ENCODE assay signal across 8 cellular contexts in the genomic region with DNA sequence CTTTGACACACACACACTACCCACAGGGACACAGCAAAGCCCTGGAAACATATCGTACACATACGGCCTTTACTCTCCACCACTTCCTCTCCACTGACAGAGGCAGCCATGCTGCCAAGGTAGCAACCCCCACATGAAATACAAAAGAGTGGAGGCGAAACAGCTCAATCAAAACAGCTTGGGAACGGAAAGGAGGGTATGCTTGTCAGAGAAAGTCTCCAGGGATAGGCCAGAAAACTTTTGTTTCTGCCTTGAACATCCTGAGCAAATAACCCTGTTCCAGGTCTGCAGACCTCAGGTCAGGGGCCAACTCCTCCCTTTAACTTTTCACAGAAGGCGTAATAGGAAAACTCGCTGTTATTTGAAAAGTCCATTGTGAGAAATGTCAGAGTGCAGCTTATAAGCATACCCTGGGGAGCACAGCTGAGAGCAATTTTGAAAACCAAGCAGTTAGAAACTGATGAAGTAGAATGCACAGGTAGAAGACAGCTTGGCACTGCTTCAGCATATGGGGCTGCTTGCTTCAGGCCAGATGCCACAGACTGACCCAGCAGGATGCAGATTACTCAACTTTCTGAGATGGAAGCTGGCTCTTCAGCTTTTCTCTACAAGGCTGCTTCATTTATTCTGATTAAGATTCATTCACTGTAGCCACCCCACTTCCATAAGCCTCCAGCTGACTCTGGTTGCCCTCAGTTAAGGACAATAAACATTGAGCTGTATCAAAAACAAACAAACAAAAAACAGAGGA. TPM values are rescaled to one million over a fixed set of nuclear protein-coding genes. Genes with fewer than 3 reads are reported as not detected.
DNase-seq lines count a peak whose midpoint lies in the region; ATAC-seq and TF ChIP-seq lines count a peak whose summit lies in the region.

No MANE protein-coding gene starts in this region.

- no TSS peak for BruUV-seq in Panc1 (replicated peaks; lab: Mats Ljungman, UMichigan)
- BruUV-seq in A673 (replicated peaks; lab: Mats Ljungman, UMichigan): no TSS peak

- CTCF ChIA-PET in Panc1 (lab: Charles Lee) (no interaction called here), A673 (lab: Charles Lee) (interaction anchor here (0.8 kb wide), 1 partner anchor 26 kb away, joined by 3 read pairs; no protein-coding TSS in a partner anchor)

- H3K9me3 ChIP-seq in Panc1 (ENCODE audit: control insufficient read depth, insufficient read depth, low read depth, low read length): no peaks in the 10 kb centered on the region
- H3K9me3 ChIP-seq in A673 (ENCODE audit: low read depth, low read length, poor library complexity, severe bottlenecking): no peaks in the 10 kb centered on the region
- H3K9me3 ChIP-seq in SJCRH30 (replicated peaks): no peaks in the 10 kb centered on the region

- ATAC-seq in GM19463 (IDR thresholded peaks at IDR 0.05; ENCODE audit: unreplicated experiment) (peak; percentile 56), Panc1 (peak; percentile 51; the same call in 1 of the 2 replicates)

- no peak for TF ChIP-seq CTCF in Panc1 (IDR thresholded peaks at IDR 0.05)
- TF ChIP-seq CTCF in dorsolateral prefrontal cortex (IDR thresholded peaks at IDR 0.05 in 54 of 56, conservative IDR thresholded peaks at IDR 0.05 in 2 of 56; ENCODE audit: low read depth in 1 of 56, partially characterized antibody in 56 of 56): no peak
- TF ChIP-seq CTCF in A673 (conservative IDR thresholded peaks at IDR 0.05; ENCODE audit: low read depth, low read length): no peak

- H2AFZ ChIP-seq in ACC112 (ENCODE audit: low read length, unreplicated experiment): no peak overlapping the region

- intact Hi-C loops in Panc1 (cut with micrococcal nuclease; ENCODE audit: unreplicated experiment) (no loop called here), dorsolateral prefrontal cortex (cut with DNase I) (loop anchor here in 1 of 2 donors (5.0 kb wide), 1 partner anchor 87 kb away; no protein-coding TSS in a partner anchor), A673 (cut with micrococcal nuclease; ENCODE audit: unreplicated experiment) (no loop called here)

- H3K36me3 ChIP-seq in ACC112 (ENCODE audit: insufficient read depth, low read length): peaks cover 4% of the 10 kb centered on the region; the same call in 1 of the 2 replicates
- H3K36me3 ChIP-seq in Panc1 (ENCODE audit: control insufficient read depth, insufficient read depth, low read length): peaks cover 3% of the 10 kb centered on the region; the same call in 1 of the 2 replicates
- no peaks in the 10 kb centered on the region for H3K36me3 ChIP-seq in A673 (ENCODE audit: insufficient read depth, low read length, poor library complexity, severe bottlenecking)
- peaks cover 8% of the 10 kb centered on the region; the same call in 1 of the 2 replicates for H3K36me3 ChIP-seq in SJCRH30

- H3K4me1 ChIP-seq in ACC112 (ENCODE audit: control insufficient read depth, insufficient read depth, low read length, unreplicated experiment): peaks cover 31% of the 10 kb centered on the region
- peaks cover 13% of the 10 kb centered on the region; the same call in 1 of the 2 replicates for H3K4me1 ChIP-seq in Panc1 (ENCODE audit: control insufficient read depth, insufficient read depth, low read length)
- H3K4me1 ChIP-seq in A673 (ENCODE audit: insufficient read depth, low read length, poor library complexity, severe bottlenecking): peaks cover 29% of the 10 kb centered on the region
- peaks cover 15% of the 10 kb centered on the region; the same call in 1 of the 2 replicates for H3K4me1 ChIP-seq in SJCRH30

- POLR2A ChIA-PET in Panc1 (lab: Charles Lee) (no interaction called here), A673 (lab: Charles Lee; ENCODE audit: low non-redundant PET) (interaction anchor here (0.6 kb wide), 1 partner anchor 356 kb away, joined by 3 read pairs; no protein-coding TSS in a partner anchor)

- H3K27ac ChIP-seq in ACC112 (ENCODE audit: low read depth, low read length) (peak overlapping the region; percentile 73), Panc1 (ENCODE audit: low read length) (no peak overlapping the region), dorsolateral prefrontal cortex (peak overlapping the region in 55 of 59 donors; percentile 15 to 86 (median 68)), A673 (ENCODE audit: low read depth, low read length, poor library complexity, severe bottlenecking) (no peak overlapping the region), SJCRH30 (no peak overlapping the region)

- H3K27me3 ChIP-seq in ACC112 (ENCODE audit: insufficient read depth, low read length): no peaks in the 10 kb centered on the region
- no peaks in the 10 kb centered on the region for H3K27me3 ChIP-seq in Panc1 (ENCODE audit: control insufficient read depth, insufficient read depth, low read length)
- H3K27me3 ChIP-seq in dorsolateral prefrontal cortex: no peaks in the 10 kb centered on the region
- no peaks in the 10 kb centered on the region for H3K27me3 ChIP-seq in A673 (replicated peaks; ENCODE audit: insufficient read depth, low read depth, low read length, poor library complexity)
- H3K27me3 ChIP-seq in SJCRH30: no peaks in the 10 kb centered on the region

- in situ Hi-C loops in Panc1 (cut with HindIII; ENCODE audit: low pct_unique_long_range_greater_than_20kb, low sequenced_read_pairs): no loop called here

- peaks cover 29% of the 10 kb centered on the region for H3K79me2 ChIP-seq in ACC112 (ENCODE audit: control insufficient read depth, insufficient read depth, low read length, unreplicated experiment)

- H3K4me3 ChIP-seq in ACC112 (ENCODE audit: low read depth, low read length): peak overlapping the region; percentile 47
- H3K4me3 ChIP-seq in Panc1 (ENCODE audit: low read depth in 2 of 2, low read length in 2 of 2): no peak overlapping the region
- H3K4me3 ChIP-seq in dorsolateral prefrontal cortex: peak overlapping the region in 1 of 59 donors; percentile 15
- no peak overlapping the region for H3K4me3 ChIP-seq in A673 (ENCODE audit: low read depth, low read length, poor library complexity, severe bottlenecking)
- H3K4me3 ChIP-seq in SJCRH30: no peak overlapping the region

- DNase-seq in Panc1 (ENCODE audit: low read depth, low spot score) (no peak), dorsolateral prefrontal cortex (peak in 1 of 10 donors; percentile 32), retina (peak; percentile 10), A673 (ENCODE audit: low spot score) (no peak), HPDE6-E6E7 (ENCODE audit: extremely low spot score) (no peak), SJCRH30 (no peak)

RNA-seq across cellular contexts. Expression of gene KIAA0319L, which starts 18.0 kb away (rescaled TPM):
- total RNA-seq in Panc1 (2021; ENCODE audit: unreplicated experiment) (60.0 TPM), dorsolateral prefrontal cortex (100 to 1,000 TPM in 10 of 120 experiments, 10 to 100 TPM in 110; 66.0 to 125 (median 85.3) TPM), A673 (2021) (33.7 and 38.5 TPM in 2 replicates)
- 42.7 TPM for polyA plus RNA-seq in Panc1 (2012; ENCODE audit: insufficient read length)
- total RNA-seq in SJCRH30 (2014; rRNA removed; shearing (Covaris generic)): 25.4 and 29.9 TPM in 2 replicates

RNA-seq across cellular contexts. Expression of gene NCDN, which starts 18.4 kb away (rescaled TPM):
- total RNA-seq in Panc1 (2021; ENCODE audit: unreplicated experiment): 64.1 TPM
- 75.4 TPM for polyA plus RNA-seq in Panc1 (2012; ENCODE audit: insufficient read length)
- 100 to 1,000 TPM; 209 to 881 (median 618) TPM for total RNA-seq in dorsolateral prefrontal cortex
- total RNA-seq in A673 (2021): 25.2 and 26.9 TPM in 2 replicates
- total RNA-seq in SJCRH30 (2014; rRNA removed; shearing (Covaris generic)): 21.2 and 21.7 TPM in 2 replicates

RNA-seq across cellular contexts. Expression of gene TFAP2E, which starts 33.9 kb away (rescaled TPM):
- total RNA-seq in Panc1 (2021; ENCODE audit: unreplicated experiment) (3.2 TPM), dorsolateral prefrontal cortex (10 to 100 TPM in 48 of 120 experiments, 1 to 10 TPM in 72; 2.8 to 21.5 (median 9.1) TPM), A673 (2021) (0.52 and 0.79 TPM in 2 replicates)
- polyA plus RNA-seq in Panc1 (2012; ENCODE audit: insufficient read length): 2.9 TPM
- 9.8 and 10.9 TPM in 2 replicates for total RNA-seq in SJCRH30 (2014; rRNA removed; shearing (Covaris generic))

Comparison
In these comparisons a context has a peak if more than half of its experiments do, and no peak if none do; other contexts are left out.
1. H3K27ac ChIP-seq: peak in ACC112 (single experiment) and dorsolateral prefrontal cortex (55 of 59); none in Panc1 (single experiment), A673 (single experiment) and SJCRH30 (single experiment).